ENCODE assay signal across 2 cellular contexts in the genomic region with DNA sequence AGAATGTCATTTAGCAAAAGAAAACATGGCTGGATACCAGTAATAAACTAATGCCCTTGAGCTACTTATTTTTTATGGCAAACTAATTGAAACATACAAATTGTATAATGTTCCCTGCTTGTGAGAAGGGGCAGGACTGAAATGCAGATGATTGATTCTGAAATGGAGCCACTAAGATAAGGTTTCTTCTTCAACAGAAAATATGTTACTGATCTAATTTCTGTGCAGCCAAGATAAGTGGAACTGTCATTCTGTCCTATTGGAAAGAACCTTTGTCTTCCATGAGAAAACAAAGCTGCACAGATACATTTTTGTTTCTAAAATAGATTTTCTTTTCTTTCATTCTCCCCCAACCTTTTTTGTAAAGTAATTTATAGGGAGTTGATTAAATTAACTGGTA.
TF ChIP-seq lines count a peak whose summit lies in the region.

No MANE protein-coding gene starts in this region.

TF ChIP-seq in IMR-90, 13 proteins besides CTCF, POLR2A, EP300 and RAD21:
- TF ChIP-seq SMC3 (IDR thresholded peaks at IDR 0.05; ENCODE audit: low read depth, low read length) (no peak), MAFK (IDR thresholded peaks at IDR 0.05; ENCODE audit: low read depth, low read length) (no peak), ELK1 (IDR thresholded peaks at IDR 0.05; ENCODE audit: borderline replicate concordance, low read depth, low read length) (no peak), RCOR1 (IDR thresholded peaks at IDR 0.05; ENCODE audit: insufficient replicate concordance, low read length) (no peak), FOS (IDR thresholded peaks at IDR 0.05; ENCODE audit: low read depth, low read length) (no peak), BHLHE40 (IDR thresholded peaks at IDR 0.05; ENCODE audit: low read depth, low read length) (no peak), MAZ (IDR thresholded peaks at IDR 0.05; ENCODE audit: borderline replicate concordance, low read depth, low read length) (no peak), NFE2L2 (IDR thresholded peaks at IDR 0.05; ENCODE audit: low read depth, low read length) (no peak), CEBPB (IDR thresholded peaks at IDR 0.05; ENCODE audit: low read depth, low read length) (no peak), CHD1 (IDR thresholded peaks at IDR 0.05; ENCODE audit: low read depth, low read length) (no peak), RFX5 (IDR thresholded peaks at IDR 0.05; ENCODE audit: low read depth, low read length) (no peak), MXI1 (IDR thresholded peaks at IDR 0.05; ENCODE audit: borderline replicate concordance, low read depth, low read length) (no peak)
- TF ChIP-seq, protein P1, sequence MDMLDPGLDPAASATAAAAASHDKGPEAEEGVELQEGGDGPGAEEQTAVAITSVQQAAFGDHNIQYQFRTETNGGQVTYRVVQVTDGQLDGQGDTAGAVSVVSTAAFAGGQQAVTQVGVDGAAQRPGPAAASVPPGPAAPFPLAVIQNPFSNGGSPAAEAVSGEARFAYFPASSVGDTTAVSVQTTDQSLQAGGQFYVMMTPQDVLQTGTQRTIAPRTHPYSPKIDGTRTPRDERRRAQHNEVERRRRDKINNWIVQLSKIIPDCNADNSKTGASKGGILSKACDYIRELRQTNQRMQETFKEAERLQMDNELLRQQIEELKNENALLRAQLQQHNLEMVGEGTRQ (IDR thresholded peaks at IDR 0.05; ENCODE audit: low read depth, low read length) = no peak

TF ChIP-seq in HepG2, 621 proteins besides CTCF, POLR2A, EP300 and RAD21:
- TF ChIP-seq ZNF564 (CRISPR knock-in tag; IDR thresholded peaks at IDR 0.05) = no peak
- TF ChIP-seq MTF1 (CRISPR knock-in tag; IDR thresholded peaks at IDR 0.05) = no peak
- no peak for TF ChIP-seq ZNF703 (CRISPR knock-in tag; IDR thresholded peaks at IDR 0.05; ENCODE audit: borderline replicate concordance)
- no peak for TF ChIP-seq SALL1 (CRISPR knock-in tag; IDR thresholded peaks at IDR 0.05)
